Comparison of ENCODE assay signal across 1 cellular context in the genomic region with DNA sequence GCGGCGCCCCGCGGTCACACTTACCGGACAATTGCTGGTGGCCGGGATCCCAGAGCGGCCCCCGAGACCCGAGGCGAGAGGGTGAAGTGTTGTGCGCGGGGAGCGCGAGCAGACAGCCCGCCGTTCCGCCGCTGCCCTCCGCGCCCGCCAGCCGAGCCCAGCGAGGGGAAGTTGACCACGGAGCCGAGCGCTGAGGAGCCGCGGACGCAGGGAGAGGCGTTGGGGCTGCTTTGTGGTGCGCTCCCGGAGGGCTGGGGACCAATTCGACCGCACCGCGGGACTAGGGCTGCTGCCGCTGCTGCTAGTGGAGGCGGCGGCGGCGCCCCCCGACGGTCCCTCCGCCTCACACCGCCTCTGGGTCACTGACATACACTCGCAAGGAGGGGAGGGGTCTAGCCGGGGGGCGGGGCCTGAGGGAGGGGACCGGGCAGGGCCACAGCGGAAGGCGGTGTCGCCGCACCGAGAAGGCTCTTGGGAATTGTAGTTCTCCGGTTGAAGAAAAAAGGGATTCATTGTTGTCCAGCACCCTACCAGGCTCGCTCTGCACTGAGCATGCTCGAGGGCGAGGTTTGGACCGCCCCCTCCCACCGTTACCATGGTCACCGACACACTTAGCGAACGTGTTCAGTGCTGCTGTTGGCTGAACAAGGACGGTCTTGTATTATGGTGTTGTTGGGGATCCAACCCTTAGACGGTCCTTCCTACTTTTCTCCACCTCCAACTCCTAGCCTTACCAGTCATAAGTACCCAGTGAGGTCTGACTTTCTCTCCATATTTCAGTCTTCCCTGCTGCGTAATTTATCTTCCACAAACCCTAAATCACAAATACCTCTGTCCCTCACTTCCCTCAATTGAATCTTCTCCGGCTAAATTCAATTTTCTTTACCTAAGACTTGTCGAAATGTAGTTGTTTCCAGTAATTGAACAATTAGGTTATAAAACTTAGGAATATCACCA.
TF ChIP-seq lines count a peak whose summit lies in the region.

A gene with protein sequence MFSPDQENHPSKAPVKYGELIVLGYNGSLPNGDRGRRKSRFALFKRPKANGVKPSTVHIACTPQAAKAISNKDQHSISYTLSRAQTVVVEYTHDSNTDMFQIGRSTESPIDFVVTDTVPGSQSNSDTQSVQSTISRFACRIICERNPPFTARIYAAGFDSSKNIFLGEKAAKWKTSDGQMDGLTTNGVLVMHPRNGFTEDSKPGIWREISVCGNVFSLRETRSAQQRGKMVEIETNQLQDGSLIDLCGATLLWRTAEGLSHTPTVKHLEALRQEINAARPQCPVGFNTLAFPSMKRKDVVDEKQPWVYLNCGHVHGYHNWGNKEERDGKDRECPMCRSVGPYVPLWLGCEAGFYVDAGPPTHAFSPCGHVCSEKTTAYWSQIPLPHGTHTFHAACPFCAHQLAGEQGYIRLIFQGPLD (minus strand): TSS at position 364 of the 957 bp plus-strand sequence. CDS start 36,110 bp downstream, outside the sequence.

TF ChIP-seq in HepG2, 621 proteins besides CTCF, POLR2A, EP300 and RAD21 (continued from another document and continues in another):
- TF ChIP-seq, protein P1, sequence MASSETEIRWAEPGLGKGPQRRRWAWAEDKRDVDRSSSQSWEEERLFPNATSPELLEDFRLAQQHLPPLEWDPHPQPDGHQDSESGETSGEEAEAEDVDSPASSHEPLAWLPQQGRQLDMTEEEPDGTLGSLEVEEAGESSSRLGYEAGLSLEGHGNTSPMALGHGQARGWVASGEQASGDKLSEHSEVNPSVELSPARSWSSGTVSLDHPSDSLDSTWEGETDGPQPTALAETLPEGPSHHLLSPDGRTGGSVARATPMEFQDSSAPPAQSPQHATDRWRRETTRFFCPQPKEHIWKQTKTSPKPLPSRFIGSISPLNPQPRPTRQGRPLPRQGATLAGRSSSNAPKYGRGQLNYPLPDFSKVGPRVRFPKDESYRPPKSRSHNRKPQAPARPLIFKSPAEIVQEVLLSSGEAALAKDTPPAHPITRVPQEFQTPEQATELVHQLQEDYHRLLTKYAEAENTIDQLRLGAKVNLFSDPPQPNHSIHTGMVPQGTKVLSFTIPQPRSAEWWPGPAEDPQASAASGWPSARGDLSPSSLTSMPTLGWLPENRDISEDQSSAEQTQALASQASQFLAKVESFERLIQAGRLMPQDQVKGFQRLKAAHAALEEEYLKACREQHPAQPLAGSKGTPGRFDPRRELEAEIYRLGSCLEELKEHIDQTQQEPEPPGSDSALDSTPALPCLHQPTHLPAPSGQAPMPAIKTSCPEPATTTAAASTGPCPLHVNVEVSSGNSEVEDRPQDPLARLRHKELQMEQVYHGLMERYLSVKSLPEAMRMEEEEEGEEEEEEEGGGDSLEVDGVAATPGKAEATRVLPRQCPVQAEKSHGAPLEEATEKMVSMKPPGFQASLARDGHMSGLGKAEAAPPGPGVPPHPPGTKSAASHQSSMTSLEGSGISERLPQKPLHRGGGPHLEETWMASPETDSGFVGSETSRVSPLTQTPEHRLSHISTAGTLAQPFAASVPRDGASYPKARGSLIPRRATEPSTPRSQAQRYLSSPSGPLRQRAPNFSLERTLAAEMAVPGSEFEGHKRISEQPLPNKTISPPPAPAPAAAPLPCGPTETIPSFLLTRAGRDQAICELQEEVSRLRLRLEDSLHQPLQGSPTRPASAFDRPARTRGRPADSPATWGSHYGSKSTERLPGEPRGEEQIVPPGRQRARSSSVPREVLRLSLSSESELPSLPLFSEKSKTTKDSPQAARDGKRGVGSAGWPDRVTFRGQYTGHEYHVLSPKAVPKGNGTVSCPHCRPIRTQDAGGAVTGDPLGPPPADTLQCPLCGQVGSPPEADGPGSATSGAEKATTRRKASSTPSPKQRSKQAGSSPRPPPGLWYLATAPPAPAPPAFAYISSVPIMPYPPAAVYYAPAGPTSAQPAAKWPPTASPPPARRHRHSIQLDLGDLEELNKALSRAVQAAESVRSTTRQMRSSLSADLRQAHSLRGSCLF (CRISPR knock-in tag; IDR thresholded peaks at IDR 0.05; ENCODE audit: borderline replicate concordance) = no peak
- TF ChIP-seq ZNF430 (CRISPR knock-in tag; IDR thresholded peaks at IDR 0.05) (peak; percentile 93), ZNF761 (CRISPR knock-in tag; conservative IDR thresholded peaks at IDR 0.05) (peak; percentile 81), CREB1 (IDR thresholded peaks at IDR 0.05) (peak; percentile 74; the same call in 1 of the 2 replicates), CREB1 (CRISPR knock-in tag; IDR thresholded peaks at IDR 0.05) (no peak), ZKSCAN1 (IDR thresholded peaks at IDR 0.05; ENCODE audit: low read length) (no peak), AGO1 (IDR thresholded peaks at IDR 0.05; ENCODE audit: low read depth, low read length, poor library complexity, severe bottlenecking) (peak; percentile 43), TAF15 (IDR thresholded peaks at IDR 0.05; ENCODE audit: low read depth, low read length, poor library complexity, severe bottlenecking) (peak; percentile 76), ZNF337 (CRISPR knock-in tag; IDR thresholded peaks at IDR 0.05; ENCODE audit: borderline replicate concordance, low read depth) (no peak), PTBP1 (IDR thresholded peaks at IDR 0.05; ENCODE audit: low read depth, low read length, poor library complexity, severe bottlenecking) (peak; percentile 76), ZNF878 (CRISPR knock-in tag; IDR thresholded peaks at IDR 0.05) (no peak), ZNF432 (CRISPR knock-in tag; IDR thresholded peaks at IDR 0.05; ENCODE audit: borderline replicate concordance) (no peak), ZNF567 (CRISPR knock-in tag; IDR thresholded peaks at IDR 0.05; ENCODE audit: borderline replicate concordance) (no peak), ZNF607 (CRISPR knock-in tag; IDR thresholded peaks at IDR 0.05; ENCODE audit: borderline replicate concordance) (peak; percentile 89), TCF12 (IDR thresholded peaks at IDR 0.05) (no peak), TCF12 (CRISPR knock-in tag; IDR thresholded peaks at IDR 0.05) (no peak), HCFC1 (IDR thresholded peaks at IDR 0.05; ENCODE audit: low read depth, low read length) (peak; percentile 87), CEBPG (CRISPR knock-in tag; IDR thresholded peaks at IDR 0.05) (no peak), FOXA3 (CRISPR knock-in tag; IDR thresholded peaks at IDR 0.05) (peak; percentile 50), SRY (CRISPR knock-in tag; IDR thresholded peaks at IDR 0.05) (0 out of 2 replicates have a peak, but pooled peaks have one; percentile 80), DMAP1 (CRISPR knock-in tag; IDR thresholded peaks at IDR 0.05) (peak; percentile 58), ZNF619 (CRISPR knock-in tag; IDR thresholded peaks at IDR 0.05) (no peak), ZEB1 (IDR thresholded peaks at IDR 0.05; ENCODE audit: insufficient replicate concordance, low read depth) (no peak)
- TF ChIP-seq, protein P2, sequence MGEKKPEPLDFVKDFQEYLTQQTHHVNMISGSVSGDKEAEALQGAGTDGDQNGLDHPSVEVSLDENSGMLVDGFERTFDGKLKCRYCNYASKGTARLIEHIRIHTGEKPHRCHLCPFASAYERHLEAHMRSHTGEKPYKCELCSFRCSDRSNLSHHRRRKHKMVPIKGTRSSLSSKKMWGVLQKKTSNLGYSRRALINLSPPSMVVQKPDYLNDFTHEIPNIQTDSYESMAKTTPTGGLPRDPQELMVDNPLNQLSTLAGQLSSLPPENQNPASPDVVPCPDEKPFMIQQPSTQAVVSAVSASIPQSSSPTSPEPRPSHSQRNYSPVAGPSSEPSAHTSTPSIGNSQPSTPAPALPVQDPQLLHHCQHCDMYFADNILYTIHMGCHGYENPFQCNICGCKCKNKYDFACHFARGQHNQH (CRISPR knock-in tag; IDR thresholded peaks at IDR 0.05) = peak; percentile 79
- TF ChIP-seq, protein P3, sequence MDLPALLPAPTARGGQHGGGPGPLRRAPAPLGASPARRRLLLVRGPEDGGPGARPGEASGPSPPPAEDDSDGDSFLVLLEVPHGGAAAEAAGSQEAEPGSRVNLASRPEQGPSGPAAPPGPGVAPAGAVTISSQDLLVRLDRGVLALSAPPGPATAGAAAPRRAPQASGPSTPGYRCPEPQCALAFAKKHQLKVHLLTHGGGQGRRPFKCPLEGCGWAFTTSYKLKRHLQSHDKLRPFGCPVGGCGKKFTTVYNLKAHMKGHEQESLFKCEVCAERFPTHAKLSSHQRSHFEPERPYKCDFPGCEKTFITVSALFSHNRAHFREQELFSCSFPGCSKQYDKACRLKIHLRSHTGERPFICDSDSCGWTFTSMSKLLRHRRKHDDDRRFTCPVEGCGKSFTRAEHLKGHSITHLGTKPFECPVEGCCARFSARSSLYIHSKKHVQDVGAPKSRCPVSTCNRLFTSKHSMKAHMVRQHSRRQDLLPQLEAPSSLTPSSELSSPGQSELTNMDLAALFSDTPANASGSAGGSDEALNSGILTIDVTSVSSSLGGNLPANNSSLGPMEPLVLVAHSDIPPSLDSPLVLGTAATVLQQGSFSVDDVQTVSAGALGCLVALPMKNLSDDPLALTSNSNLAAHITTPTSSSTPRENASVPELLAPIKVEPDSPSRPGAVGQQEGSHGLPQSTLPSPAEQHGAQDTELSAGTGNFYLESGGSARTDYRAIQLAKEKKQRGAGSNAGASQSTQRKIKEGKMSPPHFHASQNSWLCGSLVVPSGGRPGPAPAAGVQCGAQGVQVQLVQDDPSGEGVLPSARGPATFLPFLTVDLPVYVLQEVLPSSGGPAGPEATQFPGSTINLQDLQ (CRISPR knock-in tag; IDR thresholded peaks at IDR 0.05) = no peak
- TF ChIP-seq, protein P4, sequence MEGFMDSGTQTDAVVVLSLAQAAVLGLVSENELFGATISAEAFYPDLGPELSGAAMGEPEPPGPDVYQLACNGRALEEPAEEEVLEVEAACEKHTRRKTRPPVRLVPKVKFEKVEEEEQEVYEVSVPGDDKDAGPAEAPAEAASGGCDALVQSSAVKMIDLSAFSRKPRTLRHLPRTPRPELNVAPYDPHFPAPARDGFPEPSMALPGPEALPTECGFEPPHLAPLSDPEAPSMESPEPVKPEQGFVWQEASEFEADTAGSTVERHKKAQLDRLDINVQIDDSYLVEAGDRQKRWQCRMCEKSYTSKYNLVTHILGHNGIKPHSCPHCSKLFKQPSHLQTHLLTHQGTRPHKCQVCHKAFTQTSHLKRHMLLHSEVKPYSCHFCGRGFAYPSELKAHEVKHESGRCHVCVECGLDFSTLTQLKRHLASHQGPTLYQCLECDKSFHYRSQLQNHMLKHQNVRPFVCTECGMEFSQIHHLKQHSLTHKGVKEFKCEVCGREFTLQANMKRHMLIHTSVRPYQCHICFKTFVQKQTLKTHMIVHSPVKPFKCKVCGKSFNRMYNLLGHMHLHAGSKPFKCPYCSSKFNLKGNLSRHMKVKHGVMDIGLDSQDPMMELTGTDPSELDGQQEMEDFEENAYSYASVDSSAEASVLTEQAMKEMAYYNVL (CRISPR knock-in tag; IDR thresholded peaks at IDR 0.05; ENCODE audit: borderline replicate concordance) = no peak
- TF ChIP-seq, protein P5, sequence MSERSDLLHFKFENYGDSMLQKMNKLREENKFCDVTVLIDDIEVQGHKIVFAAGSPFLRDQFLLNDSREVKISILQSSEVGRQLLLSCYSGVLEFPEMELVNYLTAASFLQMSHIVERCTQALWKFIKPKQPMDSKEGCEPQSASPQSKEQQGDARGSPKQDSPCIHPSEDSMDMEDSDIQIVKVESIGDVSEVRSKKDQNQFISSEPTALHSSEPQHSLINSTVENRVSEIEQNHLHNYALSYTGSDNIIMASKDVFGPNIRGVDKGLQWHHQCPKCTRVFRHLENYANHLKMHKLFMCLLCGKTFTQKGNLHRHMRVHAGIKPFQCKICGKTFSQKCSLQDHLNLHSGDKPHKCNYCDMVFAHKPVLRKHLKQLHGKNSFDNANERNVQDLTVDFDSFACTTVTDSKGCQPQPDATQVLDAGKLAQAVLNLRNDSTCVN (CRISPR knock-in tag; IDR thresholded peaks at IDR 0.05; ENCODE audit: borderline replicate concordance) = peak; percentile 18; the same call in 1 of the 2 replicates
- TF ChIP-seq, protein P6, sequence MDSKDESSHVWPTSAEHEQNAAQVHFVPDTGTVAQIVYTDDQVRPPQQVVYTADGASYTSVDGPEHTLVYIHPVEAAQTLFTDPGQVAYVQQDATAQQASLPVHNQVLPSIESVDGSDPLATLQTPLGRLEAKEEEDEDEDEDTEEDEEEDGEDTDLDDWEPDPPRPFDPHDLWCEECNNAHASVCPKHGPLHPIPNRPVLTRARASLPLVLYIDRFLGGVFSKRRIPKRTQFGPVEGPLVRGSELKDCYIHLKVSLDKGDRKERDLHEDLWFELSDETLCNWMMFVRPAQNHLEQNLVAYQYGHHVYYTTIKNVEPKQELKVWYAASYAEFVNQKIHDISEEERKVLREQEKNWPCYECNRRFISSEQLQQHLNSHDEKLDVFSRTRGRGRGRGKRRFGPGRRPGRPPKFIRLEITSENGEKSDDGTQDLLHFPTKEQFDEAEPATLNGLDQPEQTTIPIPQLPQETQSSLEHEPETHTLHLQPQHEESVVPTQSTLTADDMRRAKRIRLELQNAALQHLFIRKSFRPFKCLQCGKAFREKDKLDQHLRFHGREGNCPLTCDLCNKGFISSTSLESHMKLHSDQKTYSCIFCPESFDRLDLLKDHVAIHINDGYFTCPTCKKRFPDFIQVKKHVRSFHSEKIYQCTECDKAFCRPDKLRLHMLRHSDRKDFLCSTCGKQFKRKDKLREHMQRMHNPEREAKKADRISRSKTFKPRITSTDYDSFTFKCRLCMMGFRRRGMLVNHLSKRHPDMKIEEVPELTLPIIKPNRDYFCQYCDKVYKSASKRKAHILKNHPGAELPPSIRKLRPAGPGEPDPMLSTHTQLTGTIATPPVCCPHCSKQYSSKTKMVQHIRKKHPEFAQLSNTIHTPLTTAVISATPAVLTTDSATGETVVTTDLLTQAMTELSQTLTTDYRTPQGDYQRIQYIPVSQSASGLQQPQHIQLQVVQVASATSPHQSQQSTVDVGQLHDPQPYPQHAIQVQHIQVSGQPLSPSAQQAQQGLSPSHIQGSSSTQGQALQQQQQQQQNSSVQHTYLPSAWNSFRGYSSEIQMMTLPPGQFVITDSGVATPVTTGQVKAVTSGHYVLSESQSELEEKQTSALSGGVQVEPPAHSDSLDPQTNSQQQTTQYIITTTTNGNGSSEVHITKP (CRISPR knock-in tag; IDR thresholded peaks at IDR 0.05; ENCODE audit: low read depth) = no peak
